Comparison of ENCODE assay signal across 17 cellular contexts in the genomic region with DNA sequence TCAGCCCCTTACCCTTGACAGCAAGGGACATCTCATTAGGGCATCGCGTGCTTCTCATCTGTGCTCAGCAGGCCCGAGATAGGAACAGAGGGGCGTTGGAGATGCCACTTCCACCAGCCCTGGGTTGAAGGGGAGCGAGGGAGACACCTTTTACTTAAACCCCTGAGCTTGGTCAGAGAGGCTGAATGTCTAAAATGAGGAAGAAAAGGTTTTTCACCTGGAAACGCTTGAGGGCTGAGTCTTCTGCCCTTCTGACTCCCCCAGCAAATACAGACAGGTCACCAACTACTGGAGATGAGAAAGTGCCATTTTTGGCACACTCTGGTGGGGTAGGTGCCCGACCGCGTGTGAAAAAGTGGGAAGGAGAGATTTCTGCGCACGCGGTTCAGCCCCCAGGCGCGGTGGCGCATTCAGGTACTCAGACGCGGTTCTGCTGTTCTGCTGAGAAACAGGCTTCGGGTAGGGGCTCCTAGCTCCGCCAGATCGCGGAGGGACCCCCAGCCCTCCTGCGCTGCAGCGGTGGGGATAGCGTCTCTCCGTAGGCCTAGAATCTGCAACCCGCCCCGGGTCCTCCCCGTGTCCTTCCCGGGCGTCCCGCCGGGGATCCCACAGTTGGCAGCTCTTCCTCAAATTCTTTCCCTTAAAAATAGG. TPM values are rescaled to one million over a fixed set of nuclear protein-coding genes. Genes with fewer than 3 reads are reported as not detected.
DNase-seq lines count a peak whose midpoint lies in the region; ATAC-seq lines count a peak whose summit lies in the region.
"Had no signal": no experiment of that assay in that cellular context is flagged by ENCODE, and none has a peak within 500 bp of the region (broad histone marks: within the 10 kb centered on the region; RNA-seq: fewer than 3 reads in every experiment).

No MANE protein-coding gene starts in this region.

- ATAC-seq in GM21723 (IDR thresholded peaks at IDR 0.05; ENCODE audit: unreplicated experiment) = no peak

- CTCF ChIA-PET in activated naive CD4-positive, alpha-beta T cell treated with anti-CD3 and anti-CD28 coated beads for 36 hours (lab: Charles Lee) = no interaction called here

- H3K27me3 Mint-ChIP-seq in activated naive CD4-positive, alpha-beta T cell treated with anti-CD3 and anti-CD28 coated beads for 36 hours (ENCODE audit: low read depth) = peaks cover 73% of the 10 kb centered on the region
- H3K27me3 Mint-ChIP-seq in activated naive CD8-positive, alpha-beta T cell treated with anti-CD3 and anti-CD28 coated beads for 36 hours = peaks cover 86% of the 10 kb centered on the region

- H3K4me3 Mint-ChIP-seq in activated naive CD4-positive, alpha-beta T cell treated with anti-CD3 and anti-CD28 coated beads for 36 hours = no peak overlapping the region
- H3K4me3 Mint-ChIP-seq in activated naive CD8-positive, alpha-beta T cell treated with anti-CD3 and anti-CD28 coated beads for 36 hours = no peak overlapping the region
- H3K4me3 Mint-ChIP-seq: CD8-positive, alpha-beta memory T cell had no signal

- H3K4me1 Mint-ChIP-seq in activated naive CD4-positive, alpha-beta T cell treated with anti-CD3 and anti-CD28 coated beads for 36 hours (ENCODE audit: low read depth) = peaks cover 16% of the 10 kb centered on the region
- H3K4me1 Mint-ChIP-seq in activated naive CD8-positive, alpha-beta T cell treated with anti-CD3 and anti-CD28 coated beads for 36 hours = peaks cover 8% of the 10 kb centered on the region

- no peaks in the 10 kb centered on the region for H3K36me3 Mint-ChIP-seq in activated naive CD4-positive, alpha-beta T cell treated with anti-CD3 and anti-CD28 coated beads for 36 hours (ENCODE audit: low read depth)
- H3K36me3 Mint-ChIP-seq in activated naive CD8-positive, alpha-beta T cell treated with anti-CD3 and anti-CD28 coated beads for 36 hours = no peaks in the 10 kb centered on the region
- H3K36me3 Mint-ChIP-seq: CD8-positive, alpha-beta memory T cell had no signal

- no peaks in the 10 kb centered on the region for H3K9me3 Mint-ChIP-seq in activated naive CD4-positive, alpha-beta T cell treated with anti-CD3 and anti-CD28 coated beads for 36 hours
- no peaks in the 10 kb centered on the region for H3K9me3 Mint-ChIP-seq in activated naive CD8-positive, alpha-beta T cell treated with anti-CD3 and anti-CD28 coated beads for 36 hours

- DNase-seq in activated naive CD4-positive, alpha-beta T cell treated with anti-CD3 and anti-CD28 coated beads for 36 hours = peak; percentile 1
- DNase-seq in activated naive CD4-positive, alpha-beta T cell treated with Interleukin-2 at 50 U/mL for 16 hours = no peak
- no peak for DNase-seq in activated naive CD8-positive, alpha-beta T cell treated with anti-CD3 and anti-CD28 coated beads for 36 hours
- DNase-seq in mesenteric fat pad (ENCODE audit: low spot score) (peak; percentile 26), COLO829 (ENCODE audit: low spot score) (no peak)
- DNase-seq in central memory CD4-positive, alpha-beta T cell = no peak
- no peak for DNase-seq in stimulated activated naive CD4-positive, alpha-beta T cell (lab: John Stamatoyannopoulos, UW)
- DNase-seq: C1 segment of cervical spinal cord; CD8-positive, alpha-beta memory T cell; NCI-H1417 treated with DMSO at 0.1 percent for 48 hours; NCI-H1930; NCI-H226; NCI-H526; PC-9; SIG-M5 had no signal

- H3K27ac Mint-ChIP-seq in activated naive CD4-positive, alpha-beta T cell treated with anti-CD3 and anti-CD28 coated beads for 36 hours = no peak overlapping the region
- H3K27ac Mint-ChIP-seq in activated naive CD8-positive, alpha-beta T cell treated with anti-CD3 and anti-CD28 coated beads for 36 hours = peak overlapping the region; percentile 66
- H3K27ac Mint-ChIP-seq: CD8-positive, alpha-beta memory T cell had no signal

- intact Hi-C loops in activated naive CD4-positive, alpha-beta T cell treated with anti-CD3 and anti-CD28 coated beads for 36 hours (cut with micrococcal nuclease) = no loop called here

RNA-seq across cellular contexts. Expression of gene SHOX, which starts 3.2 kb away (rescaled TPM):
- total RNA-seq in activated naive CD4-positive, alpha-beta T cell treated with anti-CD3 and anti-CD28 coated beads for 36 hours = not detected
- not detected for total RNA-seq in activated naive CD8-positive, alpha-beta T cell treated with anti-CD3 and anti-CD28 coated beads for 36 hours
- 0.10 TPM for total RNA-seq in mesenteric fat pad
- total RNA-seq: CD8-positive, alpha-beta memory T cell; HT1080; PC-9 had no signal

Comparison
In these comparisons a context has a peak if more than half of its experiments do, and no peak if none do; other contexts are left out.
1. DNase-seq: peak in activated naive CD4-positive, alpha-beta T cell treated with anti-CD3 and anti-CD28 coated beads for 36 hours (single experiment) and mesenteric fat pad (single experiment); none in activated naive CD4-positive, alpha-beta T cell treated with Interleukin-2 at 50 U/mL for 16 hours (single experiment), activated naive CD8-positive, alpha-beta T cell treated with anti-CD3 and anti-CD28 coated beads for 36 hours (single experiment), COLO829 (single experiment), central memory CD4-positive, alpha-beta T cell (single experiment) and stimulated activated naive CD4-positive, alpha-beta T cell (0 of 6).